9 cellular contexts compared by ENCODE assay signal in the genomic region with DNA sequence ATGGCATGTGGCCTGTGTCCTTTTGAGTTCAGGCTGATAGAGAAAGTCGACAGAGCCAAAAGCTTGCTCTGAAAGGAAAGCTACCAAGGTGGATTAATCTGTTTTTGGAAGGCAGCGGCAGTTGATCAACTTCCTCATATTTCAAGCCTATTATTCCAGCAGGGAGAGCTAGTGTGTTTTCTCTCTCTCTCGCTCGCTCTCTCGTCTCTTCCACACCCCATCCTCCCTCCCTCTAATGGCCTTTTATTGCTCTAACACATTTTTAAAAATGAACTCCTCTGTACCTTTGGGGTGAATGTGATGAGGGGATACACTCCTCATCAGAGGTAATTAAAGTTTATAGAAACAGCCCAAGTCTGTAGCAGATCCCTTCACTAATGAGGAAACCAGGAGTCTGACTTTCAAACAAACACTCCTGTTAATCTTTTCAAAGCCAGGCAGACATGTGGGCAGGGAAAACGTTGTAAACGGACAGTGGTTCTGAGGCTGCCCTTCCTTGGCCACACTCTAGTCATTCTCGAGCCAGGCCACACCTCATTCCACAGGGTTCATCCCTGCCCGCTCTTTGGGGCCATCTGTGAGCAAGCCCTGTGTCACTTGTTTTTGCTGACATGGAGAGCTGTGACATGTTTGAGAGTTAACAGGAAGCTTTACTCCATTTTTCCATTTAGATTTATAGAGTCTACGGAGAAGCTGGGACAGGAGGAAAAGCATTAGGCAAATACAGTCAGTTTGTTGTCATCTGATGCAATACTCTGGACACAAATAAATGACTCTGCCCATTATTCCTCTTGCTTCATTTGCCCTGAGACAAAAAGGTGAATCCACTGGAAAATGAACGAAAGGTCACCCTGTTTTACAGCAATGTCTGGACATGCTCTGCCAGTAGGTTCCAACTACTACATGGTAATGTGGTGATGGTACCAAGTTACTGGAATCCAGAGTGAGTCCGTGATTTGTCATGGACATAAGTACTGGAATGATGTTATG.
DNase-seq lines count a peak whose midpoint lies in the region; ATAC-seq and TF ChIP-seq lines count a peak whose summit lies in the region.
"Had no signal": no experiment of that assay in that cellular context is flagged by ENCODE, and none has a peak within 500 bp of the region (broad histone marks: within the 10 kb centered on the region; RNA-seq: fewer than 3 reads in every experiment).

No MANE protein-coding gene starts in this region.

- intact Hi-C loops in lower lobe of right lung (cut with DNase I) (no loop called here), uterus (cut with DNase I; ENCODE audit: low total_unique reads) (no loop called here)

- no peaks in the 10 kb centered on the region for H3K4me1 Mint-ChIP-seq in stimulated activated memory B cell treated with anti-CD40 and anti-IgM and Interleukin-4, amounts not matched to agents 10 μg/mL and 1 μg/mL and 100 μg/mL, for 72 hours

- no peak for TF ChIP-seq POLR2A in uterus (IDR thresholded peaks at IDR 0.05)

- H3K27me3 Mint-ChIP-seq in stimulated activated memory B cell treated with anti-CD40 and anti-IgM and Interleukin-4, amounts not matched to agents 10 μg/mL and 1 μg/mL and 100 μg/mL, for 72 hours, result no peaks in the 10 kb centered on the region

- H3K36me3 ChIP-seq in lower lobe of right lung (peaks cover 93% of the 10 kb centered on the region), uterus (no peaks in the 10 kb centered on the region)

- H3K4me1 ChIP-seq in lower lobe of right lung, result peaks cover 23% of the 10 kb centered on the region
- H3K4me1 ChIP-seq in uterus, result peaks cover 0 to 4% of the 10 kb centered on the region in 2 donors

- no peak overlapping the region for H3K4me3 Mint-ChIP-seq in stimulated activated memory B cell treated with anti-CD40 and anti-IgM and Interleukin-4, amounts not matched to agents 10 μg/mL and 1 μg/mL and 100 μg/mL, for 72 hours

- DNase-seq in activated naive CD4-positive, alpha-beta T cell treated with anti-CD3 and anti-CD28 coated beads, Interleukin-2, amount 50 U/mL, for 72 hours (ENCODE audit: low spot score in 2 of 2), result no peak
- DNase-seq in activated naive CD4-positive, alpha-beta T cell treated with Interleukin-2 at 50 U/mL for 16 hours, result no peak
- DNase-seq in T47D (ENCODE audit: low read depth in 1 of 2, low spot score in 1 of 2) (peak; percentile 50 to 68), lower lobe of right lung (no peak), uterus (no peak), SW 1271 (lab: John Stamatoyannopoulos, UW) (no peak)
- DNase-seq: posterior cingulate gyrus had no signal

- in situ Hi-C loops in T47D (cut with HindIII; ENCODE audit: low pct_unique_long_range_greater_than_20kb, low sequenced_read_pairs), result loop anchor here (25.0 kb wide), 1 partner anchor 133 kb away; the partner anchor contains the start of gene CLIC6

- H3K9me3 Mint-ChIP-seq in activated naive CD4-positive, alpha-beta T cell treated with anti-CD3 and anti-CD28 coated beads, Interleukin-2, amount 50 U/mL, for 72 hours, result no peaks in the 10 kb centered on the region
- no peaks in the 10 kb centered on the region for H3K9me3 Mint-ChIP-seq in stimulated activated memory B cell treated with anti-CD40 and anti-IgM and Interleukin-4, amounts not matched to agents 10 μg/mL and 1 μg/mL and 100 μg/mL, for 72 hours

- peaks cover 34 to 40% of the 10 kb centered on the region in 2 donors for H3K36me3 Mint-ChIP-seq in activated naive CD4-positive, alpha-beta T cell treated with anti-CD3 and anti-CD28 coated beads, Interleukin-2, amount 50 U/mL, for 72 hours
- H3K36me3 Mint-ChIP-seq in stimulated activated memory B cell treated with anti-CD40 and anti-IgM and Interleukin-4, amounts not matched to agents 10 μg/mL and 1 μg/mL and 100 μg/mL, for 72 hours, result peaks cover 61% of the 10 kb centered on the region

- H3K4me3 ChIP-seq in lower lobe of right lung (no peak overlapping the region), uterus (no peak overlapping the region)

- H3K27me3 ChIP-seq in lower lobe of right lung (ENCODE audit: low read depth), result no peaks in the 10 kb centered on the region
- H3K27me3 ChIP-seq in uterus, result no peaks in the 10 kb centered on the region

- H3K27ac ChIP-seq in lower lobe of right lung (peak overlapping the region; percentile 54), uterus (peak overlapping the region; percentile 3 to 39)

- no peak for TF ChIP-seq CTCF in lower lobe of right lung (IDR thresholded peaks at IDR 0.05)
- peak in 1 of 4 experiments; percentile 12 for TF ChIP-seq CTCF in uterus (IDR thresholded peaks at IDR 0.05)

- H3K27ac Mint-ChIP-seq in activated naive CD4-positive, alpha-beta T cell treated with anti-CD3 and anti-CD28 coated beads, Interleukin-2, amount 50 U/mL, for 72 hours, result peak overlapping the region; percentile 65 to 79
- no peak overlapping the region for H3K27ac Mint-ChIP-seq in stimulated activated memory B cell treated with anti-CD40 and anti-IgM and Interleukin-4, amounts not matched to agents 10 μg/mL and 1 μg/mL and 100 μg/mL, for 72 hours

- ATAC-seq in activated naive CD4-positive, alpha-beta T cell treated with anti-CD3 and anti-CD28 coated beads, Interleukin-2, amount 50 U/mL, for 72 hours, result no peak
- ATAC-seq in lower lobe of right lung (peak; percentile 33 to 63), HG03520 (IDR thresholded peaks at IDR 0.05; ENCODE audit: unreplicated experiment) (no peak)
- no peak for ATAC-seq in stimulated activated memory B cell treated with anti-CD40 and anti-IgM and Interleukin-4, amounts not matched to agents 10 μg/mL and 1 μg/mL and 100 μg/mL, for 72 hours

- no peaks in the 10 kb centered on the region for H3K9me3 ChIP-seq in lower lobe of right lung
- no peaks in the 10 kb centered on the region for H3K9me3 ChIP-seq in uterus

Comparison
In these comparisons a context has a peak if more than half of its experiments do, and no peak if none do; other contexts are left out.
1. ATAC-seq: peak in lower lobe of right lung (2 of 2); none in activated naive CD4-positive, alpha-beta T cell treated with anti-CD3 and anti-CD28 coated beads, Interleukin-2, amount 50 U/mL, for 72 hours (0 of 2), stimulated activated memory B cell treated with anti-CD40 and anti-IgM and Interleukin-4, amounts not matched to agents 10 μg/mL and 1 μg/mL and 100 μg/mL, for 72 hours (single experiment) and HG03520 (single experiment).
2. DNase-seq: peak in T47D (2 of 2); none in activated naive CD4-positive, alpha-beta T cell treated with anti-CD3 and anti-CD28 coated beads, Interleukin-2, amount 50 U/mL, for 72 hours (0 of 2), activated naive CD4-positive, alpha-beta T cell treated with Interleukin-2 at 50 U/mL for 16 hours (single experiment), lower lobe of right lung (single experiment), uterus (0 of 2) and SW 1271 (0 of 2).